Comparison of ENCODE assay signal across 19 cellular contexts in the genomic region with DNA sequence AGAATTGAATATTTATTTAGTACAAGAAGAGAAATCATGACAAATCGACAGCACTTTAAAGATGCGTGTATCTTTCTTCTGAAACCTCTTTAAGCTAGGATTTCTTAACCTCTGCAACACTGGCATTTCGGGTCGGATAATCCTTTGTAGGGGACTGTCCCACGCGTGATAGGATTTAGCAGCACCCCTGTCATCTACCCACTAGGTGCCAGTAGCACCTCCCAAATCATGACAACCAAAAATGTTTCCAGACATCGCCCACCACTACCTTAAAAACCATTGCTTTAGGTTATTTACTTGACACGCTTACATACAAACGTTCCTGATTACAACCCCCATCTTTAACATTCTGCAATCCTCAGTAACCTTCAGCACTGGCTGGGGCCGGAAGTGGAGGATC.
DNase-seq lines count a peak whose midpoint lies in the region; ATAC-seq, FAIRE-seq and TF ChIP-seq lines count a peak whose summit lies in the region.
"Had no signal": no experiment of that assay in that cellular context is flagged by ENCODE, and none has a peak within 500 bp of the region (broad histone marks: within the 10 kb centered on the region; RNA-seq: fewer than 3 reads in every experiment).

No MANE protein-coding gene starts in this region.

- peaks cover 9% of the 10 kb centered on the region; the same call in 1 of the 2 replicates for H3K27me3 Mint-ChIP-seq in WTC11 (ENCODE audit: low read depth)

- CTCF ChIA-PET in HCT116 (lab: Charles Lee), result no interaction called here
- CTCF ChIA-PET in WTC11 (lab: Charles Lee), result interaction anchor here (1.6 kb wide), 1 partner anchor 49 kb away, joined by 5 read pairs; no protein-coding TSS in a partner anchor

- H3K36me3 ChIP-seq in HCT116 (ENCODE audit: control insufficient read depth in 1 of 2, insufficient read depth in 2 of 2, low read length in 2 of 2) (no peaks in the 10 kb centered on the region), keratinocyte (ENCODE audit: control insufficient read depth in 2 of 2, extremely low read depth in 1 of 2, insufficient read depth in 2 of 2, low read length in 2 of 2) (no peaks in the 10 kb centered on the region)
- H3K36me3 ChIP-seq: SJSA1 had no signal

- H3K9me3 Mint-ChIP-seq in WTC11, result no peaks in the 10 kb centered on the region

- no peak overlapping the region for H3K4me3 ChIP-seq in GM12865 (ENCODE audit: low read depth, low read length)
- H3K4me3 ChIP-seq in HCT116 (replicated peaks in 1 of 2; ENCODE audit: low read depth in 1 of 2, low read length in 2 of 2), result no peak overlapping the region
- H3K4me3 ChIP-seq in keratinocyte (ENCODE audit: control insufficient read depth in 2 of 3, extremely low read depth in 1 of 3, insufficient read depth in 2 of 3, low read depth in 1 of 3, low read length in 3 of 3), result no peak overlapping the region
- H3K4me3 ChIP-seq: GM23248, PC-9, SJSA1 had no signal

- no peak for FAIRE-seq in keratinocyte (lab: Jason Lieb, UNC)
- no peak for FAIRE-seq in urothelium cell line (lab: Jason Lieb, UNC)
- FAIRE-seq: GM18507 had no signal

- no peak overlapping the region for H3K27ac Mint-ChIP-seq in WTC11

- H3K4me1 ChIP-seq in HCT116 (ENCODE audit: control insufficient read depth in 1 of 2, insufficient read depth in 2 of 2, low read length in 2 of 2) (peaks cover 0 to 3% of the 10 kb centered on the region in 2 experiments; a peak in 1 of 4 replicates), keratinocyte (ENCODE audit: control insufficient read depth, extremely low read depth, insufficient read depth, low read length) (no peaks in the 10 kb centered on the region)

- no peaks in the 10 kb centered on the region for H3K9me2 ChIP-seq in HCT116 (ENCODE audit: insufficient read depth)

- H3K27ac ChIP-seq in HCT116 (ENCODE audit: low read depth, low read length) (no peak overlapping the region), keratinocyte (ENCODE audit: control insufficient read depth, insufficient read depth, low read length) (no peak overlapping the region)
- H3K27ac ChIP-seq: C4-2B, GM23248 had no signal

- TF ChIP-seq CTCF in GM12865 (IDR thresholded peaks at IDR 0.05; ENCODE audit: insufficient read depth, low read depth, low read length, missing control alignments) (no peak), HCT116 (IDR thresholded peaks at IDR 0.05 in 2 of 3, conservative IDR thresholded peaks at IDR 0.05 in 1 of 3; ENCODE audit: borderline replicate concordance in 1 of 3, insufficient read depth in 1 of 3, low read depth in 2 of 3, low read length in 2 of 3) (no peak), WTC11 (IDR thresholded peaks at IDR 0.05) (no peak), keratinocyte (optimal IDR thresholded peaks at IDR 0.05 in 1 of 3, IDR thresholded peaks at IDR 0.05 in 1 of 3, conservative IDR thresholded peaks at IDR 0.05 in 1 of 3; ENCODE audit: extremely low read depth in 1 of 3, insufficient read depth in 2 of 3, low read length in 3 of 3) (peak in 2 of 3 experiments; percentile 14 to 57)

- dilution Hi-C loops in keratinocyte (cut with MboI; ENCODE audit: extremely low pct_ligation_motif_present, low sequenced_read_pairs), result no loop called here

- TF ChIP-seq RAD21 in HCT116 (IDR thresholded peaks at IDR 0.05; ENCODE audit: low read depth), result 0 out of 2 replicates have a peak, but pooled peaks have one; percentile 4

- BruUV-seq in HCT116 (replicated peaks; lab: Mats Ljungman, UMichigan), result no TSS peak

- POLR2A ChIA-PET in HCT116 (lab: Charles Lee) (no interaction called here), WTC11 (lab: Charles Lee) (no interaction called here)

- H3K79me2 ChIP-seq in HCT116 (ENCODE audit: insufficient read depth, low read length) (no peaks in the 10 kb centered on the region), keratinocyte (ENCODE audit: control insufficient read depth, insufficient read depth, low read length) (no peaks in the 10 kb centered on the region)

- no peak for TF ChIP-seq POLR2A in HCT116 (IDR thresholded peaks at IDR 0.05; ENCODE audit: borderline replicate concordance, extremely low read depth, insufficient read depth, insufficient read length)

- DNase-seq in GM12865 (ENCODE audit: low read depth) (peak; percentile 1), HCT116 (ENCODE audit: low read depth, low spot score) (no peak), WTC11 (ENCODE audit: low spot score) (no peak), keratinocyte (ENCODE audit: low read depth, low spot score) (no peak), dedifferentiated amniotic fluid mesenchymal stem cell (ENCODE audit: extremely low spot score) (no peak), urothelium cell line (ENCODE audit: low spot score) (no peak), SW 1271 (lab: John Stamatoyannopoulos, UW) (no peak)
- DNase-seq: DMS79, GM23248, NCI-H1436, NCI-H1930, NCI-H226, NCI-H524, NCI-H82, PC-9 had no signal

- H4K20me1 ChIP-seq in HCT116 (ENCODE audit: insufficient read depth) (no peaks in the 10 kb centered on the region), keratinocyte (ENCODE audit: control insufficient read depth, extremely low read depth, insufficient read depth, low read length) (no peaks in the 10 kb centered on the region)

- no peak overlapping the region for H3K9ac ChIP-seq in HCT116 (ENCODE audit: low read length)
- H3K9ac ChIP-seq in keratinocyte (ENCODE audit: control insufficient read depth, extremely low read depth, insufficient read depth, low read length), result no peak overlapping the region
- H3K9ac ChIP-seq: GM23248 had no signal

- peaks cover 36% of the 10 kb centered on the region for H3K27me3 ChIP-seq in HCT116 (ENCODE audit: insufficient read depth, low read length)
- no peaks in the 10 kb centered on the region for H3K27me3 ChIP-seq in keratinocyte (ENCODE audit: control insufficient read depth, extremely low read depth, insufficient read depth, low read length)
- H3K27me3 ChIP-seq: SJSA1 had no signal

- no peak overlapping the region for H2AFZ ChIP-seq in HCT116 (ENCODE audit: low read depth, low read length, poor library complexity, severe bottlenecking)
- H2AFZ ChIP-seq in keratinocyte (ENCODE audit: control insufficient read depth, low read length), result no peak overlapping the region
- H2AFZ ChIP-seq: GM23248, PC-9 had no signal

- intact Hi-C loops in HCT116 (cut with micrococcal nuclease), result no loop called here

- H3K4me1 Mint-ChIP-seq in WTC11, result peaks cover 23% of the 10 kb centered on the region

- H3K4me3 Mint-ChIP-seq in WTC11, result no peak overlapping the region

- ATAC-seq in HCT116, result no peak
- ATAC-seq in WTC11, result peak; percentile 38; the same call in 1 of the 2 replicates
- no peak for ATAC-seq in HG03432 (IDR thresholded peaks at IDR 0.05; ENCODE audit: unreplicated experiment)

- RAD21 ChIA-PET in HCT116 (lab: Charles Lee; ENCODE audit: low non-redundant PET in 1 of 2, low total read pairs in 2 of 2, uncharacterized antibody in 2 of 2, unreplicated experiment in 2 of 2), result no interaction called here

- H3K36me3 Mint-ChIP-seq in WTC11, result no peaks in the 10 kb centered on the region

- H3K4me2 ChIP-seq in HCT116 (ENCODE audit: low read length) (no peak overlapping the region), keratinocyte (ENCODE audit: control insufficient read depth, extremely low read depth, insufficient read depth, low read depth, low read length) (no peak overlapping the region)
- H3K4me2 ChIP-seq: PC-9 had no signal

- H3K9me3 ChIP-seq in HCT116 (ENCODE audit: control insufficient read depth in 1 of 2, insufficient read depth in 1 of 2, low read depth in 1 of 2, low read length in 2 of 2) (no peaks in the 10 kb centered on the region), keratinocyte (ENCODE audit: control insufficient read depth, low read depth, low read length) (no peaks in the 10 kb centered on the region)
- H3K9me3 ChIP-seq: SJSA1 had no signal

- peaks cover 2% of the 10 kb centered on the region for H3K9me1 ChIP-seq in keratinocyte (ENCODE audit: control insufficient read depth, extremely low read depth, insufficient read depth, low read length)

TF ChIP-seq in HCT116, 20 proteins besides CTCF, POLR2A, EP300 and RAD21:
- no peak for TF ChIP-seq POLR2AphosphoS5 (IDR thresholded peaks at IDR 0.05; ENCODE audit: low read depth, low read length)

TF ChIP-seq in WTC11, 78 proteins besides CTCF, POLR2A, EP300 and RAD21:
- no peak for TF ChIP-seq ZNF263 (CRISPR knock-in tag; IDR thresholded peaks at IDR 0.05; ENCODE audit: low read depth)
- TF ChIP-seq, protein P1, sequence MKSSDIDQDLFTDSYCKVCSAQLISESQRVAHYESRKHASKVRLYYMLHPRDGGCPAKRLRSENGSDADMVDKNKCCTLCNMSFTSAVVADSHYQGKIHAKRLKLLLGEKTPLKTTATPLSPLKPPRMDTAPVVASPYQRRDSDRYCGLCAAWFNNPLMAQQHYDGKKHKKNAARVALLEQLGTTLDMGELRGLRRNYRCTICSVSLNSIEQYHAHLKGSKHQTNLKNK (CRISPR knock-in tag; IDR thresholded peaks at IDR 0.05), result no peak
- no peak for TF ChIP-seq NFATC4 (CRISPR knock-in tag; IDR thresholded peaks at IDR 0.05)
- TF ChIP-seq, protein P2, sequence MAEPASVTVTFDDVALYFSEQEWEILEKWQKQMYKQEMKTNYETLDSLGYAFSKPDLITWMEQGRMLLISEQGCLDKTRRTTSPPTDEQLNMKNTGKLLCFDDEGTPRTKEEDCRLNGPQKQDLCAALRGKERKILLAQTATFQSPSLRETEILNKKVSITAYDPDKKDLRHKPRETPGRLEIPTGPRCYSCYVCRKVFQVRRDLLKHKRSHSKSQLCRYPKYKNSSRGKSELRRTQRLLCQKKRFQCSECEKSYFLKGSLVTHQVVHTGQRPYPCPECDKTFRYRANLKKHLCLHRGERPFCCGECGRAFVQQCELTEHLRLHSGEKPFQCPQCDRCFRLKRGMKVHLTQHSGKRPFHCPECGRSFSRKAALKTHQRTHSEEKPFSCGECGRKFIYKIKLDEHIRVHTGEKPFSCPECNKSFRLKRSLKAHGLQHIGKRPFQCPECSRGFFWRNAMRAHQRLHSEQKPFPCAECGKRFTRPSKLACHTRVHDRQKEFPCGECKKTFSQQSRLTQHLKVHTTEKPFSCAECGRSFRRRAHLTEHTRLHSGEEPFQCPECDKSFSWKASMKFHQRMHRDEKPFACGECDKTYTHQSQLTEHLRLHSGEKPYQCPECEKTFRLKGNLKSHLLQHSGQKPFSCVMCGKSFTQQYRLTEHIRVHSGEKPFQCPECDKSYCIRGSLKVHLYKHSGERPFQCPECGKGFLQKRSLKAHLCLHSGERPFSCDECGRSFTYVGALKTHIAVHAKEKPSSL (CRISPR knock-in tag; conservative IDR thresholded peaks at IDR 0.05), result no peak
- TF ChIP-seq, protein P3, sequence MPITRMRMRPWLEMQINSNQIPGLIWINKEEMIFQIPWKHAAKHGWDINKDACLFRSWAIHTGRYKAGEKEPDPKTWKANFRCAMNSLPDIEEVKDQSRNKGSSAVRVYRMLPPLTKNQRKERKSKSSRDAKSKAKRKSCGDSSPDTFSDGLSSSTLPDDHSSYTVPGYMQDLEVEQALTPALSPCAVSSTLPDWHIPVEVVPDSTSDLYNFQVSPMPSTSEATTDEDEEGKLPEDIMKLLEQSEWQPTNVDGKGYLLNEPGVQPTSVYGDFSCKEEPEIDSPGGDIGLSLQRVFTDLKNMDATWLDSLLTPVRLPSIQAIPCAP (CRISPR knock-in tag; IDR thresholded peaks at IDR 0.05), result no peak
- no peak for TF ChIP-seq TEAD1 (CRISPR knock-in tag; IDR thresholded peaks at IDR 0.05)
TF ChIP-seq in WTC11: peak in this region for 0.

Comparison
In these comparisons a context has a peak if more than half of its experiments do, and no peak if none do; other contexts are left out.
1. CTCF ChIP-seq: peak in keratinocyte (2 of 3); none in GM12865 (single experiment), HCT116 (0 of 3) and WTC11 (single experiment).